ENCODE assay signal across 14 cellular contexts in genomic region chr18:45657357-45658335, GRCh38. TPM values are rescaled to one million over a fixed set of nuclear protein-coding genes. Genes with fewer than 3 reads are reported as not detected.
DNase-seq lines count a peak whose midpoint lies in the region; ATAC-seq lines count a peak whose summit lies in the region.
"Had no signal": no experiment of that assay in that cellular context is flagged by ENCODE, and none has a peak within 500 bp of the region (broad histone marks: within the 10 kb centered on the region; RNA-seq: fewer than 3 reads in every experiment).

No MANE protein-coding gene starts in this region.

- H3K27ac Mint-ChIP-seq in activated naive CD4-positive, alpha-beta T cell treated with anti-CD3 and anti-CD28 coated beads for 36 hours = no peak overlapping the region
- peak overlapping the region; percentile 36 to 74 for H3K27ac Mint-ChIP-seq in effector memory CD8-positive, alpha-beta T cell
- H3K27ac Mint-ChIP-seq: brain, GM23338 had no signal

- ATAC-seq in effector memory CD8-positive, alpha-beta T cell (replicated peaks) = peak; percentile 78
- ATAC-seq in GM21381 (IDR thresholded peaks at IDR 0.05; ENCODE audit: unreplicated experiment) (no peak), HG03095 (IDR thresholded peaks at IDR 0.05; ENCODE audit: unreplicated experiment) (no peak)
- ATAC-seq: gastrocnemius medialis, GM23338, left ventricle myocardium superior had no signal

- no peaks in the 10 kb centered on the region for H3K27me3 Mint-ChIP-seq in activated naive CD4-positive, alpha-beta T cell treated with anti-CD3 and anti-CD28 coated beads for 36 hours (ENCODE audit: low read depth)
- no peaks in the 10 kb centered on the region for H3K27me3 Mint-ChIP-seq in effector memory CD8-positive, alpha-beta T cell

- no peaks in the 10 kb centered on the region for H3K36me3 Mint-ChIP-seq in activated naive CD4-positive, alpha-beta T cell treated with anti-CD3 and anti-CD28 coated beads for 36 hours (ENCODE audit: low read depth)
- H3K36me3 Mint-ChIP-seq in effector memory CD8-positive, alpha-beta T cell (ENCODE audit: insufficient read depth) = no peaks in the 10 kb centered on the region
- H3K36me3 Mint-ChIP-seq: brain had no signal

- intact Hi-C loops in activated naive CD4-positive, alpha-beta T cell treated with anti-CD3 and anti-CD28 coated beads for 36 hours (cut with micrococcal nuclease) = no loop called here

- CTCF ChIA-PET in activated naive CD4-positive, alpha-beta T cell treated with anti-CD3 and anti-CD28 coated beads for 36 hours (lab: Charles Lee) = interaction anchor here (0.7 to 1.8 kb wide), 6 partner anchors 8 to 416 kb away, joined by 3 to 5 read pairs (median 3); no protein-coding TSS in a partner anchor

- H3K4me1 Mint-ChIP-seq in activated naive CD4-positive, alpha-beta T cell treated with anti-CD3 and anti-CD28 coated beads for 36 hours (ENCODE audit: low read depth) = peaks cover 21% of the 10 kb centered on the region
- peaks cover 9% of the 10 kb centered on the region in 2 donors for H3K4me1 Mint-ChIP-seq in effector memory CD8-positive, alpha-beta T cell (ENCODE audit: low read depth in 2 of 2)
- H3K4me1 Mint-ChIP-seq: brain had no signal

- H3K4me3 Mint-ChIP-seq in activated naive CD4-positive, alpha-beta T cell treated with anti-CD3 and anti-CD28 coated beads for 36 hours = no peak overlapping the region
- peak overlapping the region; percentile 10 to 42 for H3K4me3 Mint-ChIP-seq in effector memory CD8-positive, alpha-beta T cell
- H3K4me3 Mint-ChIP-seq: brain, GM23338 had no signal

- H3K9me3 Mint-ChIP-seq in activated naive CD4-positive, alpha-beta T cell treated with anti-CD3 and anti-CD28 coated beads for 36 hours = no peaks in the 10 kb centered on the region
- H3K9me3 Mint-ChIP-seq in effector memory CD8-positive, alpha-beta T cell = no peaks in the 10 kb centered on the region
- H3K9me3 Mint-ChIP-seq: brain, GM23338 had no signal

- peak; percentile 51 for DNase-seq in activated naive CD4-positive, alpha-beta T cell treated with anti-CD3 and anti-CD28 coated beads for 36 hours
- no peak for DNase-seq in activated naive CD4-positive, alpha-beta T cell treated with anti-CD3 and anti-CD28 coated beads, Interleukin-2, amount 50 U/mL, for 16 hours
- peak; percentile 61 for DNase-seq in RPMI7951 (ENCODE audit: low read depth)
- peak in 1 of 3 experiments; percentile 8 for DNase-seq in effector memory CD8-positive, alpha-beta T cell
- DNase-seq in stimulated activated naive CD4-positive, alpha-beta T cell treated with Interleukin-2 at 50 U/mL for 16 hours (lab: John Stamatoyannopoulos, UW) = peak; percentile 15
- DNase-seq in stimulated activated CD8-positive, alpha-beta memory T cell treated with anti-CD3 and anti-CD28 coated beads, Interleukin-4, amount 100 ng/mL, for 48 hours = no peak
- DNase-seq: gastrocnemius medialis, left ventricle myocardium superior, ovary had no signal

RNA-seq across cellular contexts. Expression of gene SLC14A2, which starts 42.4 kb away (rescaled TPM):
- total RNA-seq in activated naive CD4-positive, alpha-beta T cell treated with anti-CD3 and anti-CD28 coated beads for 36 hours = not detected
- 0.48 and 0.59 TPM in 2 replicates for total RNA-seq in RPMI7951 (2014; rRNA removed; shearing (Covaris generic))
- total RNA-seq: left ventricle myocardium superior, SJSA1 had no signal

Comparison
In these comparisons a context has a peak if more than half of its experiments do, and no peak if none do; other contexts are left out.
1. DNase-seq: peak in activated naive CD4-positive, alpha-beta T cell treated with anti-CD3 and anti-CD28 coated beads for 36 hours (single experiment), RPMI7951 (single experiment) and stimulated activated naive CD4-positive, alpha-beta T cell treated with Interleukin-2 at 50 U/mL for 16 hours (single experiment); none in activated naive CD4-positive, alpha-beta T cell treated with anti-CD3 and anti-CD28 coated beads, Interleukin-2, amount 50 U/mL, for 16 hours (single experiment) and stimulated activated CD8-positive, alpha-beta memory T cell treated with anti-CD3 and anti-CD28 coated beads, Interleukin-4, amount 100 ng/mL, for 48 hours (single experiment).